25 cellular contexts compared by ENCODE assay signal in the genomic region with DNA sequence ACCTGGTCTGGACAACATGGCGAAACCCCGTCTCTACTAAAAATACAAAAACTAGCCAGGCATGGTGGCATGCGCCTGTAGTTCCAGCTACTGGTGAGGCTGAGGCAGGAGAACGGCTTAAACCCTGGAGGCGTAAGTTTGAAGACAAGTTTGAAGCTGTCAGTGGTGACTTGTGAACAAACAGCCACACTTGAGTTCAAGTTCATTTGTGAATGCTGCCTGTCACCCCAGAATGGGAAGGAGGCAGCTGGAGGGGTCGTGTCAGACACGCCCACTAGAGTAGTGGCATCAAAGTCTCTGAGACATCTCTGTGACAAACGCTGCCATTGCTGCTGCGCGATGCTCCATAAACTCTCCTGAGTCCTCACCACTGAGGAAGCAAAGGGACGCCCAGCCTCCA.
DNase-seq lines count a peak whose midpoint lies in the region; ATAC-seq, FAIRE-seq and TF ChIP-seq lines count a peak whose summit lies in the region.
"Had no signal": no experiment of that assay in that cellular context is flagged by ENCODE, and none has a peak within 500 bp of the region (broad histone marks: within the 10 kb centered on the region; RNA-seq: fewer than 3 reads in every experiment).

No MANE protein-coding gene starts in this region.

- TF ChIP-seq POLR2A in K562 (conservative IDR thresholded peaks at IDR 0.05) = no peak

- H3K36me3 Mint-ChIP-seq in type B pancreatic cell = peaks cover 18% of the 10 kb centered on the region

- no peaks in the 10 kb centered on the region for H3K4me1 Mint-ChIP-seq in type B pancreatic cell (ENCODE audit: unreplicated experiment)
- H3K4me1 Mint-ChIP-seq: B cell had no signal

- H3K79me2 ChIP-seq in K562 (ENCODE audit: control insufficient read depth, insufficient read depth, low read length) = no peaks in the 10 kb centered on the region

- H3K9me3 Mint-ChIP-seq in type B pancreatic cell = no peaks in the 10 kb centered on the region
- H3K9me3 Mint-ChIP-seq: CD4-positive, CD25-positive, alpha-beta regulatory T cell; CD8-positive, alpha-beta T cell had no signal

- WGBS in K562 (ENCODE audit: insufficient coverage, low coverage, missing lambda C conversion rate) = 92% methylated on average over 11 of the region's 11 CpGs

- H3K27me3 ChIP-seq in K562 (ENCODE audit: control insufficient read depth in 2 of 2, insufficient read depth in 2 of 2, low read length in 2 of 2) = no peaks in the 10 kb centered on the region
- no peaks in the 10 kb centered on the region for H3K27me3 ChIP-seq in upper lobe of right lung
- H3K27me3 ChIP-seq: BLaER1 had no signal

- ATAC-seq in left cardiac atrium (no peak), Right ventricle myocardium superior (ENCODE audit: poor library complexity) (no peak), K562 (no peak), upper lobe of right lung (no peak)
- ATAC-seq: CD8-positive, alpha-beta T cell; GM12878 had no signal

- no peaks in the 10 kb centered on the region for H3K27me3 Mint-ChIP-seq in type B pancreatic cell
- H3K27me3 Mint-ChIP-seq: B cell; CD4-positive, CD25-positive, alpha-beta regulatory T cell had no signal

- H3K4me3 ChIP-seq in K562 = no peak overlapping the region
- H3K4me3 ChIP-seq in upper lobe of right lung = no peak overlapping the region
- H3K4me3 ChIP-seq: BLaER1, GM12878, GM23248 had no signal

- TF ChIP-seq RAD21 in K562 (CRISPR knock-in tag; conservative IDR thresholded peaks at IDR 0.05 in 1 of 2, IDR thresholded peaks at IDR 0.05 in 1 of 2) = no peak

- CTCF ChIA-PET in K562 (lab: Yijun Ruan, JAX; ENCODE audit: low intra/inter-chr PET ratio) = no interaction called here

- no peak overlapping the region for H2AFZ ChIP-seq in K562 (ENCODE audit: low read depth, low read length)
- H2AFZ ChIP-seq: GM23248 had no signal

- peak; percentile 30 for DNase-seq in activated effector memory CD4-positive, alpha-beta T cell treated with anti-CD3 and anti-CD28 coated beads, Interleukin-2, amount 50 U/mL, for 16 hours
- DNase-seq in activated effector memory CD4-positive, alpha-beta T cell treated with Interleukin-2 at 50 U/mL for 16 hours = no peak
- DNase-seq in left cardiac atrium = peak; percentile 7
- DNase-seq in Right ventricle myocardium superior = no peak
- DNase-seq in K562 (ENCODE audit: extremely low read depth in 1 of 4, low spot score in 3 of 4) = no peak
- peak; percentile 11 for DNase-seq in upper lobe of right lung
- DNase-seq in type B pancreatic cell (ENCODE audit: extremely low spot score, unreplicated experiment) = no peak
- no peak for DNase-seq in frontal cortex (ENCODE audit: low spot score in 2 of 2)
- DNase-seq: Caco-2; CD4-positive, CD25-positive, alpha-beta regulatory T cell; CD8-positive, alpha-beta T cell; DMS153; DND-41; GM23248; H7; HCEC 1CT had no signal

- TF ChIP-seq EP300 in K562 (IDR thresholded peaks at IDR 0.05; ENCODE audit: low read length) = no peak

- POLR2A ChIA-PET in K562 (lab: Yijun Ruan, JAX) = interaction anchor here (0.5 to 4.3 kb wide), 6 partner anchors 9 to 727 kb away, joined by 3 to 37 read pairs (median 8); no protein-coding TSS in a partner anchor

- H3K36me3 ChIP-seq in K562 (ENCODE audit: control insufficient read depth, insufficient read depth, low read length) (peaks cover 91% of the 10 kb centered on the region), upper lobe of right lung (peaks cover 97% of the 10 kb centered on the region)

- no peak overlapping the region for H3K27ac ChIP-seq in K562 (ENCODE audit: extremely low read depth, low read depth, low read length)
- no peak overlapping the region for H3K27ac ChIP-seq in upper lobe of right lung
- H3K27ac ChIP-seq: 22Rv1, BLaER1, C4-2B, GM23248 had no signal

- no peak overlapping the region for H3K4me3 Mint-ChIP-seq in type B pancreatic cell
- H3K4me3 Mint-ChIP-seq: B cell; CD8-positive, alpha-beta T cell had no signal

- TF ChIP-seq CTCF in K562 (IDR thresholded peaks at IDR 0.05 in 2 of 3, conservative IDR thresholded peaks at IDR 0.05 in 1 of 3; ENCODE audit: insufficient read depth in 2 of 3, low read depth in 1 of 3, low read length in 3 of 3) (no peak), upper lobe of right lung (IDR thresholded peaks at IDR 0.05) (no peak), type B pancreatic cell (conservative IDR thresholded peaks at IDR 0.05) (no peak)

- no peak overlapping the region for H3K27ac Mint-ChIP-seq in type B pancreatic cell
- H3K27ac Mint-ChIP-seq: B cell; CD4-positive, CD25-positive, alpha-beta regulatory T cell; CD8-positive, alpha-beta T cell had no signal

- intact Hi-C loops in left cardiac atrium (cut with DNase I) (no loop called here), Right ventricle myocardium superior (cut with DNase I) (no loop called here), K562 (cut with micrococcal nuclease) (no loop called here), upper lobe of right lung (cut with DNase I) (no loop called here)

- peaks cover 5% of the 10 kb centered on the region for H3K9me1 ChIP-seq in K562 (ENCODE audit: control insufficient read depth, insufficient read depth, low read length)

- 0 out of 2 replicates have a peak, but pooled peaks cover 8% of the 10 kb centered on the region for H4K20me1 ChIP-seq in K562 (replicated peaks; ENCODE audit: control insufficient read depth, insufficient read depth, low read length)

- peaks cover 0 to 2% of the 10 kb centered on the region in 2 experiments; a peak in 2 of 5 replicates for H3K4me1 ChIP-seq in K562 (replicated peaks in 1 of 2; ENCODE audit: control insufficient read depth in 2 of 2, insufficient read depth in 2 of 2, low read length in 2 of 2)
- H3K4me1 ChIP-seq in upper lobe of right lung = no peaks in the 10 kb centered on the region
- H3K4me1 ChIP-seq: Caco-2 had no signal

- no peaks in the 10 kb centered on the region for H3K9me3 ChIP-seq in K562 (replicated peaks; ENCODE audit: control insufficient read depth, insufficient read depth, low read depth, low read length)
- H3K9me3 ChIP-seq in upper lobe of right lung = no peaks in the 10 kb centered on the region
- H3K9me3 ChIP-seq: BLaER1, Caco-2 had no signal

- in situ Hi-C loops in K562 (cut with MboI) = no loop called here

- no peak for FAIRE-seq in K562 (lab: Jason Lieb, UNC)
- no peak for FAIRE-seq in frontal cortex (lab: Jason Lieb, UNC)
- FAIRE-seq: A204.1, G401.6, GM12878, GM19239, H1 had no signal

- H3K9ac ChIP-seq in K562 (ENCODE audit: insufficient read depth in 1 of 2, low read depth in 2 of 2, low read length in 2 of 2) = no peak overlapping the region; a peak in 1 of 4 replicates
- H3K9ac ChIP-seq: BLaER1, GM23248 had no signal

- no TSS peak for BruUV-seq in K562 (replicated peaks; lab: Mats Ljungman, UMichigan)

- no peak overlapping the region for H3K4me2 ChIP-seq in K562 (ENCODE audit: insufficient read depth, low read length)
- H3K4me2 ChIP-seq: BLaER1 had no signal

TF ChIP-seq in K562, 482 proteins besides CTCF, POLR2A, EP300 and RAD21 (continues in another document):
- no peak for TF ChIP-seq ZNF253 (CRISPR knock-in tag; conservative IDR thresholded peaks at IDR 0.05)
- TF ChIP-seq, protein P1, sequence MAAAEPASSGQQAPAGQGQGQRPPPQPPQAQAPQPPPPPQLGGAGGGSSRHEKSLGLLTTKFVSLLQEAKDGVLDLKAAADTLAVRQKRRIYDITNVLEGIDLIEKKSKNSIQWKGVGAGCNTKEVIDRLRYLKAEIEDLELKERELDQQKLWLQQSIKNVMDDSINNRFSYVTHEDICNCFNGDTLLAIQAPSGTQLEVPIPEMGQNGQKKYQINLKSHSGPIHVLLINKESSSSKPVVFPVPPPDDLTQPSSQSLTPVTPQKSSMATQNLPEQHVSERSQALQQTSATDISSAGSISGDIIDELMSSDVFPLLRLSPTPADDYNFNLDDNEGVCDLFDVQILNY (CRISPR knock-in tag; IDR thresholded peaks at IDR 0.05) = peak; percentile 66; the same call in 1 of the 2 replicates
- peak; percentile 51; the same call in 1 of the 2 replicates for TF ChIP-seq NR2C2 (CRISPR knock-in tag; IDR thresholded peaks at IDR 0.05)
- no peak for TF ChIP-seq NR2C2 (tag; IDR thresholded peaks at IDR 0.05)
- TF ChIP-seq, protein P2, sequence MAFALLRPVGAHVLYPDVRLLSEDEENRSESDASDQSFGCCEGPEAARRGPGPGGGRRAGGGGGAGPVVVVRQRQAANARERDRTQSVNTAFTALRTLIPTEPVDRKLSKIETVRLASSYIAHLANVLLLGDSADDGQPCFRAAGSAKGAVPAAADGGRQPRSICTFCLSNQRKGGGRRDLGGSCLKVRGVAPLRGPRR (CRISPR knock-in tag; IDR thresholded peaks at IDR 0.05) = 0 out of 2 replicates have a peak, but pooled peaks have one; percentile 21
- TF ChIP-seq ZNF311 (CRISPR knock-in tag; IDR thresholded peaks at IDR 0.05) = no peak
- TF ChIP-seq, protein P3, sequence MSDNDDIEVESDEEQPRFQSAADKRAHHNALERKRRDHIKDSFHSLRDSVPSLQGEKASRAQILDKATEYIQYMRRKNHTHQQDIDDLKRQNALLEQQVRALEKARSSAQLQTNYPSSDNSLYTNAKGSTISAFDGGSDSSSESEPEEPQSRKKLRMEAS (CRISPR knock-in tag; IDR thresholded peaks at IDR 0.05) = peak; percentile 57
- TF ChIP-seq, protein P4, sequence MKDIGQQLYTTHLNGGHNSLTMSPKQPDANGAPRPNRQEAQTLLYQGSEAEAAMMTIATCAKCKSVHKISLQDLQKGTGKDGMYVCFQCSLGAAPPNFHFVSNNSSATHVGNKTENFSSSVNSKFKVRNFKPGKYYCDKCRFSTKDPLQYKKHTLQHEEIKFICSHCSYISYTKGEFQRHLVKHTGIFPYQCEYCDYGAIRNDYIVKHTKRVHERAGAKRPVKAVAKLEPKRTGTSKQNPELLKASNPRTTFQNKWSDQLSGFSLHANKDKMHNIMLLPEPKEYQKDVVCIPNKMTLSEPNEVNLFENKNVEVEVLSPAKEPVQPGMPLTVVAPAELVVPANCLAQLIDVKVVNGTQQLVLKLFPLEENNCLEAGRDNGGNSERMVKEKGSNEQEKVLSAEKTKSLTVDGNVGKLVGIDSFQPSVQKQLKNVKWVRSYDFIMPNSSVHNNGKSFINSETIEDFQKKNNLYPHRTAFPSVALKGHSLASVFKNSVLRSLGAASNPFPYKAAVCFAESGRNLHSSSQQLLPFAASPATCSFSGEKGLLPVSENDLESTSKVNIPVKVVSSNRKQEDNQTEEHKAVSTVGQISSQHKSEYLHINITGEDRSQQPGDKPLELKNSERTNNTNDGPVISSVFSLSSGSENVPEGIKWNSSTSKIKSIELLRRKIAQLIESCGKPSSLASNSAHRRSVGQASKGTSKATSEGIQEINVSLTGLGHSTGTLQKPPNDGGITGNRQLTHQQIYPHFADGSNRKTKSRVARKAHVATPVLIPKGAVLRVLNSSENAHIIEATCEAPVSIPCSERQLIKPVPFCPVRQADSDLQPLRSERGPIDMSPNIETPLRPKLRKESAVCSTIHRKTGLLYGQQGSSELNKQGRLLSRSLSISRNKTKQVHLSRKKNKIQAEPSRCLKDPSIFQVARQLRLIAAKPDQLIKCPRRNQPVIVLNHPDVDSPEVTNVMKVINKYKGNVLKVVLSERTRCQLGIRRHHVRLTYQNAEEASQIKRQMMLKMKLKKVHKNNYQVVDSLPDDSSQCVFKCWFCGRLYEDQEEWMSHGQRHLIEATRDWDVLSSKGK (CRISPR knock-in tag; IDR thresholded peaks at IDR 0.05) = no peak
- no peak for TF ChIP-seq ZNF561 (CRISPR knock-in tag; conservative IDR thresholded peaks at IDR 0.05)

Comparison
In these comparisons a context has a peak if more than half of its experiments do, and no peak if none do; other contexts are left out.
1. DNase-seq: peak in activated effector memory CD4-positive, alpha-beta T cell treated with anti-CD3 and anti-CD28 coated beads, Interleukin-2, amount 50 U/mL, for 16 hours (single experiment), left cardiac atrium (single experiment) and upper lobe of right lung (single experiment); none in activated effector memory CD4-positive, alpha-beta T cell treated with Interleukin-2 at 50 U/mL for 16 hours (single experiment), Right ventricle myocardium superior (single experiment), K562 (0 of 4), type B pancreatic cell (single experiment) and frontal cortex (0 of 2).